In the genomic region with DNA sequence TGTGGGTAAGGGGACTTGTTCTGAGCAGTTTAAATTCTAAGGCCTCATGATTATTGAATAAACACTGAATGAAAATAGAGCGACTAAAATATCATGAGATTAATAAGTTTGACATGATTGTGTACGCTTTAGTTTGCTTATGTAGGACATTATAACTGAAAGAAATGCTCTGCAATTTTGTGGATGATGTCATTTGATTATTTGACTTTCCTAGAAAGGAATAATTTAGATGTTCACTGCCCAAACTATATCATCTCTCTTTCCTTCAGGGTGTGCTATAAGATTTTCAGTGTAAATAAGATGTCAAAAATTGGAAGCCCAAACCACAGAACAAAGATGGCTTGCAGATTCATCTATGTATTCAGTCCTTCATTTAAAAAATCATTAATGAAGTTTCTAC, we compare ENCODE assay signal across 1 cellular context.
TF ChIP-seq lines count a peak whose summit lies in the region.

No MANE protein-coding gene starts in this region.

TF ChIP-seq in endothelial cell of umbilical vein, 7 proteins besides CTCF, POLR2A, EP300 and RAD21 (continued from another document):
- TF ChIP-seq JUN (IDR thresholded peaks at IDR 0.05; ENCODE audit: borderline replicate concordance, insufficient read depth, insufficient read length, low read depth) = no peak
- TF ChIP-seq POLR2AphosphoS5 (IDR thresholded peaks at IDR 0.05; ENCODE audit: insufficient read depth, low read depth, low read length) = no peak
- TF ChIP-seq GATA2 (IDR thresholded peaks at IDR 0.05; ENCODE audit: insufficient read depth, insufficient read length, low read depth, low read length) = no peak
- no peak for TF ChIP-seq EZH2 (IDR thresholded peaks at IDR 0.05; ENCODE audit: borderline replicate concordance, low read depth, low read length, severe bottlenecking)
- no peak for TF ChIP-seq MYC (IDR thresholded peaks at IDR 0.05; ENCODE audit: low read depth, low read length)
- TF ChIP-seq FOS (IDR thresholded peaks at IDR 0.05; ENCODE audit: borderline replicate concordance, insufficient read depth, low read length) = no peak
